Comparison of ENCODE assay signal across 24 cellular contexts in genomic region chr14:68756071-68756481, GRCh38. TPM values are rescaled to one million over a fixed set of nuclear protein-coding genes. Genes with fewer than 3 reads are reported as not detected.
DNase-seq lines count a peak whose midpoint lies in the region; ATAC-seq, FAIRE-seq and TF ChIP-seq lines count a peak whose summit lies in the region.
"Had no signal": no experiment of that assay in that cellular context is flagged by ENCODE, and none has a peak within 500 bp of the region (broad histone marks: within the 10 kb centered on the region; RNA-seq: fewer than 3 reads in every experiment).

No MANE protein-coding gene starts in this region.

- H3K36me3 ChIP-seq in body of pancreas (replicated peaks in 1 of 2; ENCODE audit: insufficient read depth in 1 of 2, low read depth in 2 of 2) (no peaks in the 10 kb centered on the region), upper lobe of right lung (no peaks in the 10 kb centered on the region)
- H3K36me3 ChIP-seq: adrenal gland, lower lobe of right lung had no signal

- H3K4me1 Mint-ChIP-seq in activated CD8-positive, alpha-beta T cell treated with anti-CD3 and anti-CD28 coated beads, Interleukin-2, amount 10 ng/mL, durations not matched to agents 7 days and 5 days (ENCODE audit: low read depth), result peaks cover 23% of the 10 kb centered on the region
- H3K4me1 Mint-ChIP-seq in activated CD8-positive, alpha-beta T cell treated with anti-CD3 and anti-CD28 coated beads for 36 hours (ENCODE audit: low read depth), result peaks cover 16% of the 10 kb centered on the region
- H3K4me1 Mint-ChIP-seq in endothelial cell (ENCODE audit: unreplicated experiment), result peaks cover 10% of the 10 kb centered on the region

- FAIRE-seq in urothelium cell line (lab: Jason Lieb, UNC), result peak; percentile 13
- FAIRE-seq: frontal cortex had no signal

- ATAC-seq in activated CD8-positive, alpha-beta T cell treated with anti-CD3 and anti-CD28 coated beads, Interleukin-2, amount 10 ng/mL, durations not matched to agents 7 days and 5 days, result no peak
- no peak for ATAC-seq in activated CD8-positive, alpha-beta T cell treated with anti-CD3 and anti-CD28 coated beads for 36 hours
- ATAC-seq in body of pancreas (peak; percentile 56), left lobe of liver (peak; percentile 18), upper lobe of right lung (no peak)
- ATAC-seq: lower lobe of right lung, T-helper 17 cell had no signal

- POLR2A ChIA-PET in activated CD8-positive, alpha-beta T cell treated with anti-CD3 and anti-CD28 coated beads, Interleukin-2, amount 10 ng/mL, durations not matched to agents 7 days and 5 days (lab: Charles Lee), result interaction anchor here (1.1 kb wide), 1 partner anchor 26 kb away, joined by 3 read pairs; no protein-coding TSS in a partner anchor
- POLR2A ChIA-PET in activated CD8-positive, alpha-beta T cell treated with anti-CD3 and anti-CD28 coated beads for 36 hours (lab: Charles Lee), result no interaction called here

- no peak for DNase-seq in activated CD8-positive, alpha-beta T cell treated with anti-CD3 and anti-CD28 coated beads, Interleukin-2, amount 10 ng/mL, durations not matched to agents 7 days and 5 days
- DNase-seq in activated CD8-positive, alpha-beta T cell treated with anti-CD3 and anti-CD28 coated beads for 36 hours, result no peak
- DNase-seq in body of pancreas, result peak in 2 of 4 donors; percentile 35 to 42
- no peak for DNase-seq in left lobe of liver (ENCODE audit: low spot score)
- no peak for DNase-seq in urothelium cell line (ENCODE audit: low spot score)
- DNase-seq in endothelial cell (ENCODE audit: low spot score), result no peak
- DNase-seq in upper lobe of right lung, result no peak
- DNase-seq in NCI-H446 treated with DMSO at 0.1 percent for 48 hours (lab: John Stamatoyannopoulos, UW), result no peak
- DNase-seq: 8988T; activated CD4-positive, alpha-beta T cell treated with anti-CD3 and anti-CD28 coated beads, Interleukin-2, amount 50 U/mL, for 1 hour; activated gamma-delta T cell; adrenal gland; C1 segment of cervical spinal cord; Calu3; lower lobe of right lung; NCI-H1436; nucleus accumbens; stimulated activated CD4-positive, alpha-beta T cell treated with anti-CD3 and anti-CD28 coated beads, Interleukin-2, amount 100 ng/mL, for 48 hours; stimulated activated naive CD4-positive, alpha-beta T cell; T-helper 17 cell had no signal

- TF ChIP-seq POLR2A in body of pancreas (IDR thresholded peaks at IDR 0.05), result no peak

- peak overlapping the region in 1 of 4 donors; percentile 12 for H3K27ac ChIP-seq in body of pancreas
- no peak overlapping the region for H3K27ac ChIP-seq in upper lobe of right lung
- H3K27ac ChIP-seq: coronary artery, lower lobe of right lung, VCaP had no signal

- peak overlapping the region; percentile 5 for H3K27ac Mint-ChIP-seq in activated CD8-positive, alpha-beta T cell treated with anti-CD3 and anti-CD28 coated beads, Interleukin-2, amount 10 ng/mL, durations not matched to agents 7 days and 5 days
- no peak overlapping the region for H3K27ac Mint-ChIP-seq in activated CD8-positive, alpha-beta T cell treated with anti-CD3 and anti-CD28 coated beads for 36 hours
- no peak overlapping the region for H3K27ac Mint-ChIP-seq in endothelial cell (ENCODE audit: unreplicated experiment)
- H3K27ac Mint-ChIP-seq: IgD-negative memory B cell, T-helper 17 cell had no signal

- 31 to 37% methylated on average over 6 of the region's 6 CpGs for WGBS in body of pancreas, 2 donors

- CTCF ChIA-PET in activated CD8-positive, alpha-beta T cell treated with anti-CD3 and anti-CD28 coated beads, Interleukin-2, amount 10 ng/mL, durations not matched to agents 7 days and 5 days (lab: Charles Lee), result interaction anchor here (1.3 kb wide), 1 partner anchor 32 kb away, joined by 4 read pairs; no protein-coding TSS in a partner anchor
- CTCF ChIA-PET in activated CD8-positive, alpha-beta T cell treated with anti-CD3 and anti-CD28 coated beads for 36 hours (lab: Charles Lee), result interaction anchor here (1.4 kb wide), 1 partner anchor 11 kb away, joined by 3 read pairs; no protein-coding TSS in a partner anchor

- H3K4me3 ChIP-seq in body of pancreas (no peak overlapping the region), upper lobe of right lung (no peak overlapping the region)
- H3K4me3 ChIP-seq: adrenal gland, coronary artery, lower lobe of right lung had no signal

- H3K4me1 ChIP-seq in body of pancreas (peaks cover 50% of the 10 kb centered on the region), upper lobe of right lung (peaks cover 32% of the 10 kb centered on the region)

- no peak for TF ChIP-seq CTCF in activated CD8-positive, alpha-beta T cell treated with anti-CD3 and anti-CD28 coated beads for 36 hours (IDR thresholded peaks at IDR 0.05)
- TF ChIP-seq CTCF in body of pancreas (IDR thresholded peaks at IDR 0.05) (no peak), endothelial cell (IDR thresholded peaks at IDR 0.05; ENCODE audit: unreplicated experiment) (no peak), upper lobe of right lung (IDR thresholded peaks at IDR 0.05) (no peak)

- H3K9me3 Mint-ChIP-seq in activated CD8-positive, alpha-beta T cell treated with anti-CD3 and anti-CD28 coated beads, Interleukin-2, amount 10 ng/mL, durations not matched to agents 7 days and 5 days (ENCODE audit: insufficient read depth), result no peaks in the 10 kb centered on the region
- H3K9me3 Mint-ChIP-seq in activated CD8-positive, alpha-beta T cell treated with anti-CD3 and anti-CD28 coated beads for 36 hours, result no peaks in the 10 kb centered on the region
- no peaks in the 10 kb centered on the region for H3K9me3 Mint-ChIP-seq in endothelial cell (ENCODE audit: unreplicated experiment)
- H3K9me3 Mint-ChIP-seq: IgD-negative memory B cell had no signal

- no peak overlapping the region for H3K4me3 Mint-ChIP-seq in activated CD8-positive, alpha-beta T cell treated with anti-CD3 and anti-CD28 coated beads, Interleukin-2, amount 10 ng/mL, durations not matched to agents 7 days and 5 days
- H3K4me3 Mint-ChIP-seq in activated CD8-positive, alpha-beta T cell treated with anti-CD3 and anti-CD28 coated beads for 36 hours, result no peak overlapping the region
- H3K4me3 Mint-ChIP-seq in endothelial cell (ENCODE audit: unreplicated experiment), result no peak overlapping the region
- H3K4me3 Mint-ChIP-seq: IgD-negative memory B cell, T-helper 17 cell had no signal

- H3K9me3 ChIP-seq in body of pancreas (no peaks in the 10 kb centered on the region), upper lobe of right lung (no peaks in the 10 kb centered on the region)
- H3K9me3 ChIP-seq: adrenal gland, lower lobe of right lung had no signal

- H3K36me3 Mint-ChIP-seq in activated CD8-positive, alpha-beta T cell treated with anti-CD3 and anti-CD28 coated beads, Interleukin-2, amount 10 ng/mL, durations not matched to agents 7 days and 5 days (ENCODE audit: low read depth), result no peaks in the 10 kb centered on the region
- H3K36me3 Mint-ChIP-seq in activated CD8-positive, alpha-beta T cell treated with anti-CD3 and anti-CD28 coated beads for 36 hours (ENCODE audit: low read depth), result no peaks in the 10 kb centered on the region
- no peaks in the 10 kb centered on the region for H3K36me3 Mint-ChIP-seq in endothelial cell (ENCODE audit: low read depth, unreplicated experiment)
- H3K36me3 Mint-ChIP-seq: IgD-negative memory B cell had no signal

- H3K27me3 ChIP-seq in body of pancreas (no peaks in the 10 kb centered on the region), upper lobe of right lung (no peaks in the 10 kb centered on the region)
- H3K27me3 ChIP-seq: adrenal gland had no signal

- intact Hi-C loops in activated CD8-positive, alpha-beta T cell treated with anti-CD3 and anti-CD28 coated beads for 36 hours (cut with micrococcal nuclease), result no loop called here
- intact Hi-C loops in body of pancreas (cut with DNase I), result no loop called here
- intact Hi-C loops in upper lobe of right lung (cut with DNase I), result no loop called here

- H3K27me3 Mint-ChIP-seq in activated CD8-positive, alpha-beta T cell treated with anti-CD3 and anti-CD28 coated beads, Interleukin-2, amount 10 ng/mL, durations not matched to agents 7 days and 5 days (ENCODE audit: low read depth), result peaks cover 3% of the 10 kb centered on the region
- H3K27me3 Mint-ChIP-seq in activated CD8-positive, alpha-beta T cell treated with anti-CD3 and anti-CD28 coated beads for 36 hours, result no peaks in the 10 kb centered on the region
- no peaks in the 10 kb centered on the region for H3K27me3 Mint-ChIP-seq in endothelial cell (ENCODE audit: unreplicated experiment)
- H3K27me3 Mint-ChIP-seq: IgD-negative memory B cell, T-helper 17 cell had no signal

RNA-seq across cellular contexts. Expression of gene ZFP36L1, which starts 36.8 kb away (rescaled TPM):
- 10 to 100 TPM; 63.3 to 73.2 TPM for total RNA-seq in activated CD8-positive, alpha-beta T cell treated with anti-CD3 and anti-CD28 coated beads, Interleukin-2, amount 10 ng/mL, durations not matched to agents 7 days and 5 days
- 10 to 100 TPM; 57.4 to 60.6 TPM for total RNA-seq in activated CD8-positive, alpha-beta T cell treated with anti-CD3 and anti-CD28 coated beads for 36 hours
- total RNA-seq in body of pancreas, result 100 to 1,000 TPM; 155 to 365 TPM
- total RNA-seq in left lobe of liver, result 236 TPM
- total RNA-seq in endothelial cell (ENCODE audit: unreplicated experiment), result 385 TPM
- total RNA-seq in upper lobe of right lung, result 187 TPM

Comparison
In these comparisons a context has a peak if more than half of its experiments do, and no peak if none do; other contexts are left out.
1. ATAC-seq: peak in body of pancreas (single experiment) and left lobe of liver (single experiment); none in activated CD8-positive, alpha-beta T cell treated with anti-CD3 and anti-CD28 coated beads, Interleukin-2, amount 10 ng/mL, durations not matched to agents 7 days and 5 days (single experiment), activated CD8-positive, alpha-beta T cell treated with anti-CD3 and anti-CD28 coated beads for 36 hours (single experiment) and upper lobe of right lung (single experiment).